8 cellular contexts compared by ENCODE assay signal in the genomic region with DNA sequence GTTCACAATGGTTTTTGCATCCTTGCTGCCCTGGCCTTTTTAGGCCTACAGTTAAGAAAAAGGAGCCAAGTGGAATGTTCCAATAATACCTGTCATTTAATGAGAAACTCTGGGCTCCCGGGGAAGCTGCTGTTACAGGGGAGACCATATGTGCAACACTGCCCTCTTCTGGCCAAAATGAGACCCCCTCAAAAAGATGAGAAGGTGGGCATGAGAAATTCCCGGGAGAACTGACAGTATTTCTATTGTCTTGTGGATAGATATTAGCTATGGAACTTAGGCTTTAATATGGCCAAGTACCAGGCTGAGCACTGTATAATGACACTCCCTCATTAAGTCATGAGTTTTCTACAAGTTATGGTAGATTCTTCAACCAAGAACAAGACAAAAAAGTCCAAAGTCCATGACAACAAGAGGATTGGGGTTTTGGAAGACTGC.
DNase-seq lines count a peak whose midpoint lies in the region; ATAC-seq and TF ChIP-seq lines count a peak whose summit lies in the region.

No MANE protein-coding gene starts in this region.

- no peaks in the 10 kb centered on the region for H3K36me3 ChIP-seq in neural cell (ENCODE audit: insufficient read depth, low read length)

- H3K9me3 ChIP-seq in neural cell (ENCODE audit: low read length): no peaks in the 10 kb centered on the region

- H3K27ac ChIP-seq in neural cell (ENCODE audit: low read length): no peak overlapping the region

- in situ Hi-C loops in ACHN (cut with HindIII; ENCODE audit: low pct_ligation_motif_present, low pct_unique_long_range_greater_than_20kb, low sequenced_read_pairs): loop anchor here (25.0 kb wide), 1 partner anchor 165 kb away; no protein-coding TSS in a partner anchor

- TF ChIP-seq EP300 in neural cell (conservative IDR thresholded peaks at IDR 0.05; ENCODE audit: poor library complexity, severe bottlenecking): no peak

- no peaks in the 10 kb centered on the region for H3K27me3 ChIP-seq in neural cell (ENCODE audit: insufficient read depth, low read depth, low read length)

- no peaks in the 10 kb centered on the region for H3K79me2 ChIP-seq in neural cell (replicated peaks; ENCODE audit: insufficient read depth, low read length)

- peak; percentile 69 for TF ChIP-seq CTCF in GM12864 (IDR thresholded peaks at IDR 0.05; ENCODE audit: low read depth, low read length, missing control alignments)
- peak; percentile 76 for TF ChIP-seq CTCF in epithelial cell of esophagus (IDR thresholded peaks at IDR 0.05; ENCODE audit: insufficient read depth, low read depth, low read length, missing control alignments)
- TF ChIP-seq CTCF in neural cell (IDR thresholded peaks at IDR 0.05; ENCODE audit: poor library complexity, severe bottlenecking): peak; percentile 72

- no peak for ATAC-seq in GM19452 (IDR thresholded peaks at IDR 0.05; ENCODE audit: unreplicated experiment)

- peak; percentile 72 for TF ChIP-seq RAD21 in neural cell (conservative IDR thresholded peaks at IDR 0.05)

- H3K4me3 ChIP-seq in GM12864 (ENCODE audit: low read depth, low read length): no peak overlapping the region
- no peak overlapping the region for H3K4me3 ChIP-seq in epithelial cell of esophagus (ENCODE audit: low read length)
- no peak overlapping the region for H3K4me3 ChIP-seq in neural cell (ENCODE audit: low read length)

- H3K9me2 ChIP-seq in neural cell (ENCODE audit: insufficient read depth, low read length): no peaks in the 10 kb centered on the region

- no peak overlapping the region for H3K9ac ChIP-seq in neural cell (ENCODE audit: low read length)

- H2AFZ ChIP-seq in neural cell (ENCODE audit: low read depth, low read length): no peak overlapping the region

- H3K4me2 ChIP-seq in neural cell (ENCODE audit: low read length): no peak overlapping the region

- peak; percentile 47 for DNase-seq in ACHN
- DNase-seq in GM12864 (ENCODE audit: low read depth): peak; percentile 5
- peak; percentile 12 for DNase-seq in NCI-H2107 (lab: John Stamatoyannopoulos, UW)
- DNase-seq in activated CD4-positive, alpha-beta T cell treated with anti-CD3 and anti-CD28 coated beads, Interleukin-2, amount 50 U/mL, for 4 hours: peak; percentile 23 to 27
- peak; percentile 71 for DNase-seq in epithelial cell of esophagus (ENCODE audit: low read depth)
- DNase-seq in ureter (ENCODE audit: low spot score): peak; percentile 71

- no peaks in the 10 kb centered on the region for H3F3A ChIP-seq in neural cell (ENCODE audit: insufficient read depth, low read length, poor library complexity, severe bottlenecking)

- H4K20me1 ChIP-seq in neural cell (ENCODE audit: insufficient read depth): no peaks in the 10 kb centered on the region

TF ChIP-seq in neural cell, 6 proteins besides CTCF, POLR2A, EP300 and RAD21:
- TF ChIP-seq MXI1 (conservative IDR thresholded peaks at IDR 0.05; ENCODE audit: poor library complexity, severe bottlenecking): no peak
- TF ChIP-seq SMC3 (conservative IDR thresholded peaks at IDR 0.05; ENCODE audit: poor library complexity): peak; percentile 73

Comparison
In these comparisons a context has a peak if more than half of its experiments do, and no peak if none do; other contexts are left out.
1. DNase-seq: peak in every context shown above with its lines; median percentile 71 in epithelial cell of esophagus; 71 in ureter; 47 in ACHN; 25 in activated CD4-positive, alpha-beta T cell treated with anti-CD3 and anti-CD28 coated beads, Interleukin-2, amount 50 U/mL, for 4 hours; 12 in NCI-H2107; 5 in GM12864.